In genomic region chr15:62124953-62125263, GRCh38 we compare ENCODE assay signal across 9 cellular contexts. TPM values are rescaled to one million over a fixed set of nuclear protein-coding genes. Genes with fewer than 3 reads are reported as not detected.
A peak's percentile ranks its signal among the peaks of the same experiment; 100 is the strongest.
DNase-seq lines count a peak whose midpoint lies in the region; ATAC-seq and TF ChIP-seq lines count a peak whose summit lies in the region.
"Had no signal": no experiment of that assay in that cellular context is flagged by ENCODE, and none has a peak within 500 bp of the region (broad histone marks: within the 10 kb centered on the region; RNA-seq: fewer than 3 reads in every experiment).

No MANE protein-coding gene starts in this region.

- H3K36me3 Mint-ChIP-seq in chondrocyte (ENCODE audit: low read depth) (peaks cover 2% of the 10 kb centered on the region), nephron (ENCODE audit: low read depth) (no peaks in the 10 kb centered on the region)

- ATAC-seq in GM21423 (IDR thresholded peaks at IDR 0.05; ENCODE audit: unreplicated experiment) = no peak

- H3K4me3 Mint-ChIP-seq in chondrocyte (ENCODE audit: unreplicated experiment) = no peak overlapping the region
- no peak overlapping the region for H3K4me3 Mint-ChIP-seq in nephron

- H3K9me3 Mint-ChIP-seq in chondrocyte (ENCODE audit: low read depth) (peaks cover 10% of the 10 kb centered on the region), nephron (peaks cover 17% of the 10 kb centered on the region)

- peaks cover 14% of the 10 kb centered on the region for H3K4me1 Mint-ChIP-seq in chondrocyte (ENCODE audit: low read depth)
- peaks cover 5% of the 10 kb centered on the region for H3K4me1 Mint-ChIP-seq in nephron

- H3K27ac Mint-ChIP-seq in chondrocyte (ENCODE audit: unreplicated experiment) (peak overlapping the region; percentile 60), nephron (peak overlapping the region; percentile 37 to 79 (median 63))

- TF ChIP-seq CTCF in chondrocyte (IDR thresholded peaks at IDR 0.05) (no peak), nephron (IDR thresholded peaks at IDR 0.05; ENCODE audit: unreplicated experiment in 3 of 3) (no peak)

- peak; percentile 45 for DNase-seq in DMS53 treated with DMSO at 0.1 percent for 48 hours (lab: John Stamatoyannopoulos, UW; ENCODE audit: unreplicated experiment)
- DNase-seq in DMS53 (lab: John Stamatoyannopoulos, UW) = no peak
- DNase-seq in NCI-H146 (lab: John Stamatoyannopoulos, UW) = peak; percentile 53
- DNase-seq in chondrocyte (ENCODE audit: low spot score) = no peak
- DNase-seq in NCI-H1105 (lab: John Stamatoyannopoulos, UW) = no peak
- DNase-seq in NCI-H2196 treated with DMSO at 0.1 percent for 48 hours (lab: John Stamatoyannopoulos, UW; ENCODE audit: unreplicated experiment) = no peak
- DNase-seq: H7 had no signal

- peaks cover 2% of the 10 kb centered on the region for H3K27me3 Mint-ChIP-seq in chondrocyte (ENCODE audit: low read depth)
- no peaks in the 10 kb centered on the region for H3K27me3 Mint-ChIP-seq in nephron (ENCODE audit: low read depth)

RNA-seq across cellular contexts. Expression of gene C2CD4B, which starts 40.2 kb away (rescaled TPM):
- total RNA-seq in chondrocyte = 0.17 TPM in 1 of 3 replicates, not detected in the others

RNA-seq across cellular contexts. Expression of gene C2CD4A, which starts 58.1 kb away (rescaled TPM):
- 0.10 TPM in 1 of 3 replicates, not detected in the others for total RNA-seq in chondrocyte
- total RNA-seq: H7 had no signal

Comparison
In these comparisons a context has a peak if more than half of its experiments do, and no peak if none do; other contexts are left out.
1. DNase-seq: peak in DMS53 treated with DMSO at 0.1 percent for 48 hours (single experiment) and NCI-H146 (single experiment); none in DMS53 (single experiment), chondrocyte (single experiment), NCI-H1105 (single experiment) and NCI-H2196 treated with DMSO at 0.1 percent for 48 hours (single experiment).